ENCODE assay signal across 10 cellular contexts in the genomic region with DNA sequence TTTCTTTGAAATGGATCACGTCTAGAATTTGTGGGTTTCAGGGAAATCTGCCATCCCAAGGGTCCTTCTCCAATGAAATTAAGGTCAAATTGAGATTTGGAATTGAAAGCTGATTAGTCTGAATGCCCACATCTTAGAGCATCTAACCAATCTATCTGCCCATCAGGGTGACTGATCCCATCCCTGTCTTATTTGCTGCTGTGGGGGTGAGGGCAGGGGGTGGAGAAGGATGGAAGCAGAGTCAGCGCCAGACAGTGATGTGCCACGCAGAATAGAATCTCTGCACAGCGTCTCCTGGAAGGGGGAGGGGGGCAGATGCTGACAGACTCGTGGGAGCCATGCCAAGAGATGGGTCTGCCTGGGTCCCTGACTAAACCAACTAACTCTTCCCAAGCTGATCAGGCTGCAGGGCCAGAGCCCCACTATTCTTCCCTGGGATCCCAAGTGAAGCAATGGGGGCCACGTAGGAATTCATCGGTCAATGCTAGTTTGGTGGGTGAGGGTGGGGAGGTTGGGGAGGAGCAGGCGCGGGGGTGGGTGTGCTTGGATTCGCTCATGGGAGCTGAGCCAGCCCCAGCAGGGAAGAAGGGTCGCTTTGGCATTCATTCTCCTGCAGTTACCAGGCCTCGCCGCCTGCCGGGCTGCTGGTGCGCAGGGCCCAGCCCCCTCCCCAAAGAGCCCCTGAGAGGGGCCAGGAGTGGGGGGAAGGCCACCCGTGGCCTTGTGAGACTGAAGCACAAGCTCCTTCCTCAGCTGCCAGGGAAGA. TPM values are rescaled to one million over a fixed set of nuclear protein-coding genes. Genes with fewer than 3 reads are reported as not detected.
A peak's percentile ranks its signal among the peaks of the same experiment; 100 is the strongest.
DNase-seq lines count a peak whose midpoint lies in the region; ATAC-seq and TF ChIP-seq lines count a peak whose summit lies in the region.
"Had no signal": no experiment of that assay in that cellular context is flagged by ENCODE, and none has a peak within 500 bp of the region (broad histone marks: within the 10 kb centered on the region; RNA-seq: fewer than 3 reads in every experiment).

No MANE protein-coding gene starts in this region.

- H3K36me3 Mint-ChIP-seq in endothelial cell (ENCODE audit: low read depth, unreplicated experiment): no peaks in the 10 kb centered on the region
- no peaks in the 10 kb centered on the region for H3K36me3 Mint-ChIP-seq in activated CD4-positive, alpha-beta T cell treated with anti-CD3 and anti-CD28 coated beads, Interleukin-2, amount 10 ng/mL, durations not matched to agents 7 days and 5 days (ENCODE audit: low read depth)
- no peaks in the 10 kb centered on the region for H3K36me3 Mint-ChIP-seq in CD8-positive, alpha-beta T cell
- H3K36me3 Mint-ChIP-seq: IgD-negative memory B cell had no signal

- no peaks in the 10 kb centered on the region for H3K36me3 ChIP-seq in HEK293 (ENCODE audit: control insufficient read depth in 2 of 2, insufficient read depth in 1 of 2, low read length in 2 of 2)
- H3K36me3 ChIP-seq in CD8-positive, alpha-beta T cell (ENCODE audit: insufficient read depth, low read length): no peaks in the 10 kb centered on the region

- no peaks in the 10 kb centered on the region for H3K9me3 ChIP-seq in HEK293 (ENCODE audit: control insufficient read depth, insufficient read depth, low read depth, low read length)
- no peaks in the 10 kb centered on the region for H3K9me3 ChIP-seq in CD8-positive, alpha-beta T cell (ENCODE audit: low read length)

- peaks cover 34% of the 10 kb centered on the region for H3K4me1 Mint-ChIP-seq in endothelial cell (ENCODE audit: unreplicated experiment)
- peaks cover 10% of the 10 kb centered on the region for H3K4me1 Mint-ChIP-seq in activated CD4-positive, alpha-beta T cell treated with anti-CD3 and anti-CD28 coated beads, Interleukin-2, amount 10 ng/mL, durations not matched to agents 7 days and 5 days
- H3K4me1 Mint-ChIP-seq in CD8-positive, alpha-beta T cell (ENCODE audit: low read depth): no peaks in the 10 kb centered on the region

- no peak overlapping the region for H3K4me3 Mint-ChIP-seq in endothelial cell (ENCODE audit: unreplicated experiment)
- H3K4me3 Mint-ChIP-seq in activated CD4-positive, alpha-beta T cell treated with anti-CD3 and anti-CD28 coated beads, Interleukin-2, amount 10 ng/mL, durations not matched to agents 7 days and 5 days: no peak overlapping the region
- no peak overlapping the region for H3K4me3 Mint-ChIP-seq in CD8-positive, alpha-beta T cell
- H3K4me3 Mint-ChIP-seq: effector memory CD8-positive, alpha-beta T cell; IgD-negative memory B cell had no signal

- peaks cover 2% of the 10 kb centered on the region for H3K27me3 Mint-ChIP-seq in endothelial cell (ENCODE audit: unreplicated experiment)
- peaks cover 29% of the 10 kb centered on the region for H3K27me3 Mint-ChIP-seq in activated CD4-positive, alpha-beta T cell treated with anti-CD3 and anti-CD28 coated beads, Interleukin-2, amount 10 ng/mL, durations not matched to agents 7 days and 5 days
- peaks cover 14% of the 10 kb centered on the region for H3K27me3 Mint-ChIP-seq in CD8-positive, alpha-beta T cell (ENCODE audit: low read depth)

- peaks cover 11% of the 10 kb centered on the region; the same call in 1 of the 2 replicates for H3K4me1 ChIP-seq in HEK293 (ENCODE audit: control insufficient read depth, insufficient read depth, low read length)
- no peaks in the 10 kb centered on the region for H3K4me1 ChIP-seq in CD8-positive, alpha-beta T cell (ENCODE audit: insufficient read depth, low read length)

- DNase-seq in NCI-H82 (lab: John Stamatoyannopoulos, UW) (peak; percentile 94), endothelial cell (ENCODE audit: low spot score) (peak; percentile 26), retina (peak; percentile 69), NCI-H1048 (lab: John Stamatoyannopoulos, UW) (no peak), SKM-1 (lab: John Stamatoyannopoulos, UW; ENCODE audit: unreplicated experiment) (no peak)
- no peak for DNase-seq in activated CD4-positive, alpha-beta T cell treated with anti-CD3 and anti-CD28 coated beads, Interleukin-2, amount 10 ng/mL, durations not matched to agents 7 days and 5 days
- no peak for DNase-seq in CD8-positive, alpha-beta T cell
- DNase-seq: effector memory CD8-positive, alpha-beta T cell had no signal

- POLR2A ChIA-PET in HEK293 (lab: Yijun Ruan, JAX): interaction anchor here (1.2 kb wide), 1 partner anchor 16 kb away, joined by 3 read pairs; no protein-coding TSS in a partner anchor
- POLR2A ChIA-PET in activated CD4-positive, alpha-beta T cell treated with anti-CD3 and anti-CD28 coated beads, Interleukin-2, amount 10 ng/mL, durations not matched to agents 7 days and 5 days (lab: Charles Lee): no interaction called here
- POLR2A ChIA-PET in CD8-positive, alpha-beta T cell (lab: Charles Lee): no interaction called here

- no peak overlapping the region for H3K4me3 ChIP-seq in HEK293 (ENCODE audit: low read depth, low read length)
- no peak overlapping the region for H3K4me3 ChIP-seq in CD8-positive, alpha-beta T cell (ENCODE audit: low read depth, low read length)

- no peak overlapping the region for H3K27ac Mint-ChIP-seq in endothelial cell (ENCODE audit: unreplicated experiment)
- H3K27ac Mint-ChIP-seq in activated CD4-positive, alpha-beta T cell treated with anti-CD3 and anti-CD28 coated beads, Interleukin-2, amount 10 ng/mL, durations not matched to agents 7 days and 5 days: no peak overlapping the region
- no peak overlapping the region for H3K27ac Mint-ChIP-seq in CD8-positive, alpha-beta T cell
- H3K27ac Mint-ChIP-seq: effector memory CD8-positive, alpha-beta T cell had no signal

- no peak for ATAC-seq in CD8-positive, alpha-beta T cell
- ATAC-seq: effector memory CD8-positive, alpha-beta T cell had no signal

- TF ChIP-seq CTCF in HEK293 (tag by site-specific recombination; IDR thresholded peaks at IDR 0.05) (no peak), endothelial cell (IDR thresholded peaks at IDR 0.05; ENCODE audit: unreplicated experiment) (no peak)
- TF ChIP-seq CTCF in CD8-positive, alpha-beta T cell (IDR thresholded peaks at IDR 0.05): no peak

- intact Hi-C loops in CD8-positive, alpha-beta T cell (cut with DNase I, micrococcal nuclease): no loop called here

- H3K9me3 Mint-ChIP-seq in endothelial cell (ENCODE audit: unreplicated experiment): no peaks in the 10 kb centered on the region
- H3K9me3 Mint-ChIP-seq in activated CD4-positive, alpha-beta T cell treated with anti-CD3 and anti-CD28 coated beads, Interleukin-2, amount 10 ng/mL, durations not matched to agents 7 days and 5 days: no peaks in the 10 kb centered on the region
- H3K9me3 Mint-ChIP-seq in CD8-positive, alpha-beta T cell: no peaks in the 10 kb centered on the region
- H3K9me3 Mint-ChIP-seq: effector memory CD8-positive, alpha-beta T cell; IgD-negative memory B cell had no signal

- H3K27me3 ChIP-seq in CD8-positive, alpha-beta T cell (ENCODE audit: insufficient read depth, low read length): no peaks in the 10 kb centered on the region

- CTCF ChIA-PET in HEK293 (lab: Yijun Ruan, JAX): interaction anchor here (0.6 to 3.7 kb wide), 9 partner anchors 9 to 323 kb away, joined by 3 to 17 read pairs (median 4); no protein-coding TSS in a partner anchor
- CTCF ChIA-PET in activated CD4-positive, alpha-beta T cell treated with anti-CD3 and anti-CD28 coated beads, Interleukin-2, amount 10 ng/mL, durations not matched to agents 7 days and 5 days (lab: Charles Lee): interaction anchor here (0.5 to 1.6 kb wide), 4 partner anchors 9 to 162 kb away, joined by 3 to 5 read pairs (median 4); a partner anchor contains a TSS
- CTCF ChIA-PET in CD8-positive, alpha-beta T cell (lab: Charles Lee): no interaction called here

- H3K27ac ChIP-seq in HEK293 (ENCODE audit: extremely low read depth, low read depth, low read length): peak overlapping the region; percentile 42; the same call in 1 of the 2 replicates
- no peak overlapping the region for H3K27ac ChIP-seq in CD8-positive, alpha-beta T cell (ENCODE audit: low read depth, low read length)

TF ChIP-seq in HEK293, 187 proteins besides CTCF, POLR2A, EP300 and RAD21 (continues in another document):
- TF ChIP-seq GLIS2 (tag by site-specific recombination; IDR thresholded peaks at IDR 0.05) (no peak), ZNF16 (tag by site-specific recombination; IDR thresholded peaks at IDR 0.05; ENCODE audit: low read depth) (no peak), ZIC2 (tag by site-specific recombination; IDR thresholded peaks at IDR 0.05) (0 out of 2 replicates have a peak, but pooled peaks have one; percentile 7), ZNF701 (tag by site-specific recombination; IDR thresholded peaks at IDR 0.05) (no peak)

RNA-seq across cellular contexts. Expression of a gene that starts 32.2 kb away (rescaled TPM):
- total RNA-seq in endothelial cell (ENCODE audit: unreplicated experiment): 156 TPM
- 100 to 1,000 TPM; 212 to 213 TPM for total RNA-seq in activated CD4-positive, alpha-beta T cell treated with anti-CD3 and anti-CD28 coated beads, Interleukin-2, amount 10 ng/mL, durations not matched to agents 7 days and 5 days
- 100 to 1,000 TPM; 220 to 231 TPM for total RNA-seq in CD8-positive, alpha-beta T cell

RNA-seq across cellular contexts. Expression of a gene that starts 34.5 kb away (rescaled TPM):
- not detected for total RNA-seq in endothelial cell (ENCODE audit: unreplicated experiment)
- total RNA-seq in activated CD4-positive, alpha-beta T cell treated with anti-CD3 and anti-CD28 coated beads, Interleukin-2, amount 10 ng/mL, durations not matched to agents 7 days and 5 days: 1 to 10 TPM; 3.4 to 4.0 TPM
- under 1 TPM; 0.57 to 0.92 TPM for total RNA-seq in CD8-positive, alpha-beta T cell

RNA-seq across cellular contexts. Expression of a gene that starts 45.1 kb away (rescaled TPM):
- total RNA-seq in endothelial cell (ENCODE audit: unreplicated experiment): 243 TPM
- 10 to 100 TPM; 53.2 to 65.9 TPM for total RNA-seq in activated CD4-positive, alpha-beta T cell treated with anti-CD3 and anti-CD28 coated beads, Interleukin-2, amount 10 ng/mL, durations not matched to agents 7 days and 5 days
- 10 to 100 TPM; 29.5 to 32.5 TPM for total RNA-seq in CD8-positive, alpha-beta T cell

RNA-seq across cellular contexts. Expression of a gene that starts 45.4 kb away (rescaled TPM):
- total RNA-seq in endothelial cell (ENCODE audit: unreplicated experiment): not detected
- total RNA-seq in activated CD4-positive, alpha-beta T cell treated with anti-CD3 and anti-CD28 coated beads, Interleukin-2, amount 10 ng/mL, durations not matched to agents 7 days and 5 days: not detected
- total RNA-seq in CD8-positive, alpha-beta T cell: not detected

Comparison
In these comparisons a context has a peak if more than half of its experiments do, and no peak if none do; other contexts are left out.
1. DNase-seq: peak in NCI-H82 (single experiment), endothelial cell (single experiment) and retina (single experiment); none in activated CD4-positive, alpha-beta T cell treated with anti-CD3 and anti-CD28 coated beads, Interleukin-2, amount 10 ng/mL, durations not matched to agents 7 days and 5 days (single experiment), NCI-H1048 (single experiment), SKM-1 (single experiment) and CD8-positive, alpha-beta T cell (0 of 7).